ENCODE assay signal across 16 cellular contexts in the genomic region with DNA sequence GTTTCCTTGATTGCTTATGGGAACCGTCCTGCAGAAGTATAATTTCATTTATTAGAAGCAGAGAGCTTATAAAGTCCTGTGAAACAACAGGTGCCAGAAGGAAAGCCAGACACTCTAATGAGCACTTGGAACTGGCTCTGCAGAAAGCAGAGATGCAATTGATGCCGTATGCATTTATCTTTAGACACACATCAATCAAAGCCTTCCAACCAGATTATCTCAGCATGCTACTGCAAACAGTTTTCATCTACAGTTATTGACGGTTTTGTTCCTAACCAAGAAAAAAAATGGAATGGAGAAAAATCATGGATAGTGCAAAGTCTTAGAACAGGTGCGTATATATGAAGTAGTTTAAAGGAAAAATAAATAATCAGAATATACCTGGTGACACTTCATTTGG.
"Had no signal": no experiment of that assay in that cellular context is flagged by ENCODE, and none has a peak within 500 bp of the region (broad histone marks: within the 10 kb centered on the region; RNA-seq: fewer than 3 reads in every experiment).

No MANE protein-coding gene starts in this region.

- H3K27ac ChIP-seq: heart left ventricle, spleen, testis, tibial nerve, upper lobe of right lung, vagina had no signal

- H3K27me3 ChIP-seq: heart left ventricle, spleen, testis, tibial nerve, upper lobe of right lung, vagina had no signal

- H3K36me3 ChIP-seq: heart left ventricle, spleen, tibial nerve, upper lobe of right lung, vagina had no signal

- H3K4me3 ChIP-seq: heart left ventricle, spleen, testis, tibial nerve, upper lobe of right lung, vagina had no signal

- H3K9me3 ChIP-seq: heart left ventricle, spleen, testis, tibial nerve, upper lobe of right lung, vagina had no signal

- DNase-seq: effector CD8-positive, alpha-beta T cell; heart left ventricle; hippocampal formation; left colon; left ventricle myocardium superior; mesendoderm; naive thymus-derived CD8-positive, alpha-beta T cell; posterior cingulate gyrus; spleen; stimulated activated CD4-positive, alpha-beta T cell treated with anti-CD3 and anti-CD28 coated beads, Interleukin-15, amount 100 ng/mL, for 24 hours; stimulated activated CD4-positive, alpha-beta T cell treated with anti-CD3 and anti-CD28 coated beads, Interleukin-1b, Interleukin-23, amount 100 ng/mL, for 48 hours; stimulated activated CD4-positive, alpha-beta T cell treated with anti-CD3 and anti-CD28 coated beads, Interleukin-4, amount 100 ng/mL, for 24 hours; testis; upper lobe of right lung had no signal

- H3K4me1 ChIP-seq: heart left ventricle, spleen, testis, upper lobe of right lung had no signal
